In genomic region chr7:91869661-91870060, GRCh38 we compare ENCODE assay signal across 1 cellular context.
TF ChIP-seq lines count a peak whose summit lies in the region.

No MANE protein-coding gene starts in this region.

TF ChIP-seq in K562, 482 proteins besides CTCF, POLR2A, EP300 and RAD21:
- no peak for TF ChIP-seq ID3 (CRISPR knock-in tag; IDR thresholded peaks at IDR 0.05)
- no peak for TF ChIP-seq ID3 (tag; IDR thresholded peaks at IDR 0.05)
- TF ChIP-seq NFE2L1 (tag; IDR thresholded peaks at IDR 0.05; ENCODE audit: borderline replicate concordance, low read depth): no peak
- TF ChIP-seq ZNF740 (CRISPR knock-in tag; IDR thresholded peaks at IDR 0.05): no peak
- TF ChIP-seq ZNF740 (tag; IDR thresholded peaks at IDR 0.05): no peak
- no peak for TF ChIP-seq PYGO2 (tag; IDR thresholded peaks at IDR 0.05)
- TF ChIP-seq ZBTB43 (CRISPR knock-in tag; IDR thresholded peaks at IDR 0.05): no peak
- TF ChIP-seq MAX (CRISPR knock-in tag; IDR thresholded peaks at IDR 0.05): no peak
- no peak for TF ChIP-seq MBD1 (CRISPR knock-in tag; IDR thresholded peaks at IDR 0.05)
- no peak for TF ChIP-seq ARNT (IDR thresholded peaks at IDR 0.05)
- TF ChIP-seq FOSL1 (tag; conservative IDR thresholded peaks at IDR 0.05): no peak
- no peak for TF ChIP-seq BMI1 (IDR thresholded peaks at IDR 0.05; ENCODE audit: low read length)
- no peak for TF ChIP-seq MLX (CRISPR knock-in tag; conservative IDR thresholded peaks at IDR 0.05)
- TF ChIP-seq NCOR1 (IDR thresholded peaks at IDR 0.05): no peak
- no peak for TF ChIP-seq TAF7 (tag; IDR thresholded peaks at IDR 0.05)
- no peak for TF ChIP-seq JUND (IDR thresholded peaks at IDR 0.05; ENCODE audit: borderline replicate concordance, low read depth, low read length)
- no peak for TF ChIP-seq JUND (tag; IDR thresholded peaks at IDR 0.05; ENCODE audit: borderline replicate concordance, low read depth, low read length)
- no peak for TF ChIP-seq TCF15 (CRISPR knock-in tag; IDR thresholded peaks at IDR 0.05)
- no peak for TF ChIP-seq ETS2 (tag; IDR thresholded peaks at IDR 0.05; ENCODE audit: borderline replicate concordance, poor library complexity, severe bottlenecking)
TF ChIP-seq in K562: peak in this region for 0.
